Comparison of ENCODE assay signal across 17 cellular contexts in the genomic region with DNA sequence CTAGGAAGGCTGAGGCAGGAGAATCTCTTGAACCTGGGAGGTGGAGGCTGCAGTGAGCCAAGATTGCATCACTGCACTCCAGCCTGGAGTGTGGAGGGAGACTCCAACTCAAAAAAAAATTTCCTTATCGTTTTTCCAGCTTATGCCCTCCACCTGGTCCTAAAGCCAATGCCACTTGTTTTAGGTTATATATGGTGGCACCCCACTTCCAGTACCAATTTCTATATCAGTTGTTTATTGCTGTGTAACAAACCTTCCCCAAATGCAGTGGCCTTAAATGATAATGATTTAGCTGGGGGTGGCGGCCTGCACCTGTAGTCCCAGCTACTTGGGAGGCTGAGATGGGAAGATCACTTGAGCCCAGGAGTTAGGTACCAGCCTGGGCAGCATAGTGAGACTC.
DNase-seq lines count a peak whose midpoint lies in the region; ATAC-seq and TF ChIP-seq lines count a peak whose summit lies in the region.
"Had no signal": no experiment of that assay in that cellular context is flagged by ENCODE, and none has a peak within 500 bp of the region (broad histone marks: within the 10 kb centered on the region; RNA-seq: fewer than 3 reads in every experiment).

No MANE protein-coding gene starts in this region.

- ATAC-seq in left lobe of liver = no peak

- WGBS in hepatocyte (ENCODE audit: low lambda C conversion rate, missing lambda C conversion rate) = 92% methylated on average over 2 of the region's 2 CpGs

- H3K36me3 ChIP-seq in HEK293 (ENCODE audit: control insufficient read depth in 2 of 2, insufficient read depth in 1 of 2, low read length in 2 of 2) (no peaks in the 10 kb centered on the region), hepatocyte (replicated peaks; ENCODE audit: insufficient read depth, low read depth) (no peaks in the 10 kb centered on the region)
- H3K36me3 ChIP-seq: BE2C, BLaER1 had no signal

- H2AFZ ChIP-seq in hepatocyte = no peak overlapping the region

- TF ChIP-seq CTCF in HEK293 (tag by site-specific recombination; IDR thresholded peaks at IDR 0.05) = no peak
- no peak for TF ChIP-seq CTCF in hepatocyte (IDR thresholded peaks at IDR 0.05; ENCODE audit: poor library complexity)

- H3K27me3 ChIP-seq in hepatocyte = no peaks in the 10 kb centered on the region
- H3K27me3 ChIP-seq: BE2C, BLaER1 had no signal

- no peak overlapping the region for H3K4me2 ChIP-seq in hepatocyte
- H3K4me2 ChIP-seq: BLaER1 had no signal

- H3K79me2 ChIP-seq in hepatocyte = no peaks in the 10 kb centered on the region

- no peak overlapping the region for H3K4me3 ChIP-seq in HEK293 (ENCODE audit: low read depth, low read length)
- H3K4me3 ChIP-seq in hepatocyte = no peak overlapping the region
- H3K4me3 ChIP-seq: BLaER1 had no signal

- no peak for DNase-seq in hepatocyte (ENCODE audit: low spot score)
- DNase-seq in NCI-H82 (lab: John Stamatoyannopoulos, UW) = no peak
- DNase-seq in left lobe of liver (ENCODE audit: low spot score) = no peak
- no peak for DNase-seq in NCI-H446 (lab: John Stamatoyannopoulos, UW)
- DNase-seq: 8988T; ACHN; BE2C; C1 segment of cervical spinal cord; Calu3; CD4-positive, alpha-beta memory T cell; CD4-positive, CD25-positive, alpha-beta regulatory T cell; CD8-positive, alpha-beta memory T cell; COR-L47; DMS79 treated with DMSO at 0.1 percent for 48 hours; GF-D8 had no signal

- no peak overlapping the region for H3K27ac ChIP-seq in HEK293 (ENCODE audit: extremely low read depth, low read depth, low read length)
- peak overlapping the region; percentile 94 for H3K27ac ChIP-seq in hepatocyte
- H3K27ac ChIP-seq: BLaER1 had no signal

- no peaks in the 10 kb centered on the region for H3K9me3 ChIP-seq in HEK293 (ENCODE audit: control insufficient read depth, insufficient read depth, low read depth, low read length)
- no peaks in the 10 kb centered on the region for H3K9me3 ChIP-seq in hepatocyte (ENCODE audit: low read depth)
- H3K9me3 ChIP-seq: BE2C had no signal

- no peaks in the 10 kb centered on the region for H3K4me1 ChIP-seq in HEK293 (ENCODE audit: control insufficient read depth, insufficient read depth, low read length)
- peaks cover 8% of the 10 kb centered on the region for H3K4me1 ChIP-seq in hepatocyte (ENCODE audit: insufficient read depth)
- H3K4me1 ChIP-seq: BE2C, BLaER1 had no signal

- no peaks in the 10 kb centered on the region for H3K9me2 ChIP-seq in hepatocyte (replicated peaks; ENCODE audit: insufficient read depth)

- CTCF ChIA-PET in HEK293 (lab: Yijun Ruan, JAX) = no interaction called here

- H4K20me1 ChIP-seq in hepatocyte (ENCODE audit: insufficient read depth, poor library complexity, severe bottlenecking) = no peaks in the 10 kb centered on the region
- H4K20me1 ChIP-seq: BLaER1 had no signal

- POLR2A ChIA-PET in HEK293 (lab: Yijun Ruan, JAX) = no interaction called here

TF ChIP-seq in HEK293, 187 proteins besides CTCF, POLR2A, EP300 and RAD21:
- peak; percentile 78 for TF ChIP-seq ZNF707 (tag by site-specific recombination; IDR thresholded peaks at IDR 0.05)
- TF ChIP-seq HOXD13 (CRISPR knock-in tag; IDR thresholded peaks at IDR 0.05; ENCODE audit: borderline replicate concordance) = no peak
TF ChIP-seq in HEK293: peak in this region for 1.
